ENCODE assay signal across 18 cellular contexts in genomic region chr3:121064121-121064520, GRCh38.
DNase-seq lines count a peak whose midpoint lies in the region; ATAC-seq, FAIRE-seq and TF ChIP-seq lines count a peak whose summit lies in the region.
"Had no signal": no experiment of that assay in that cellular context is flagged by ENCODE, and none has a peak within 500 bp of the region (broad histone marks: within the 10 kb centered on the region; RNA-seq: fewer than 3 reads in every experiment).

No MANE protein-coding gene starts in this region.

- no peak overlapping the region for H3K56ac ChIP-seq in H1 (replicated peaks; ENCODE audit: insufficient read length, low read depth, low read length)

- H3K79me2 ChIP-seq in HCT116 (ENCODE audit: insufficient read depth, low read length) (no peaks in the 10 kb centered on the region), H1 (ENCODE audit: control insufficient read depth in 1 of 2, insufficient read depth in 2 of 2, low read length in 2 of 2) (no peaks in the 10 kb centered on the region)

- H3K36me3 ChIP-seq in HCT116 (ENCODE audit: control insufficient read depth in 1 of 2, insufficient read depth in 2 of 2, low read length in 2 of 2) (no peaks in the 10 kb centered on the region), RWPE2 (ENCODE audit: low read depth) (no peaks in the 10 kb centered on the region), H1 (ENCODE audit: control insufficient read depth in 2 of 4, insufficient read depth in 4 of 4, low read length in 3 of 4) (no peaks in the 10 kb centered on the region)
- H3K36me3 ChIP-seq in CD8-positive, alpha-beta memory T cell (ENCODE audit: insufficient read depth, low read length): no peaks in the 10 kb centered on the region

- H2BK20ac ChIP-seq in H1 (ENCODE audit: low read length): peak overlapping the region; percentile 77; the same call in 1 of the 2 replicates

- no peak overlapping the region for H2BK15ac ChIP-seq in H1 (ENCODE audit: low read length)

- H3K14ac ChIP-seq in H1 (ENCODE audit: insufficient read length): no peak overlapping the region

- RAD21 ChIA-PET in HCT116 (lab: Charles Lee; ENCODE audit: low non-redundant PET in 1 of 2, low total read pairs in 2 of 2, uncharacterized antibody in 2 of 2, unreplicated experiment in 2 of 2): no interaction called here

- H4K20me1 ChIP-seq in HCT116 (ENCODE audit: insufficient read depth): no peaks in the 10 kb centered on the region
- H4K20me1 ChIP-seq in H1 (replicated peaks in 1 of 2; ENCODE audit: control insufficient read depth in 1 of 2, insufficient read depth in 2 of 2, low read length in 2 of 2): no peaks in the 10 kb centered on the region

- peak overlapping the region; percentile 60; the same call in 1 of the 2 replicates for H3K18ac ChIP-seq in H1 (ENCODE audit: extremely low read depth, low read length)

- H3K9me3 ChIP-seq in HCT116 (ENCODE audit: control insufficient read depth in 1 of 2, insufficient read depth in 1 of 2, low read depth in 1 of 2, low read length in 2 of 2): no peaks in the 10 kb centered on the region
- no peaks in the 10 kb centered on the region for H3K9me3 ChIP-seq in RWPE2 (ENCODE audit: severe bottlenecking)
- no peaks in the 10 kb centered on the region for H3K9me3 ChIP-seq in H1 (ENCODE audit: insufficient read depth in 2 of 2, low read depth in 1 of 2, low read length in 1 of 2)
- H3K9me3 ChIP-seq in CD8-positive, alpha-beta memory T cell (ENCODE audit: low read length): no peaks in the 10 kb centered on the region

- peak overlapping the region; percentile 50 for H2BK12ac ChIP-seq in H1 (ENCODE audit: low read depth, low read length)

- H3K79me1 ChIP-seq in H1 (ENCODE audit: low read depth, low read length): no peaks in the 10 kb centered on the region

- no peak for TF ChIP-seq POLR2A in HCT116 (IDR thresholded peaks at IDR 0.05; ENCODE audit: borderline replicate concordance, extremely low read depth, insufficient read depth, insufficient read length)
- no peak for TF ChIP-seq POLR2A in H1 (IDR thresholded peaks at IDR 0.05; ENCODE audit: control extremely low read depth in 1 of 2, low read depth in 2 of 2, low read length in 2 of 2)

- H2BK5ac ChIP-seq in H1 (ENCODE audit: low read depth, low read length): no peak overlapping the region

- H3K4me1 Mint-ChIP-seq in CD8-positive, alpha-beta memory T cell: no peaks in the 10 kb centered on the region
- no peaks in the 10 kb centered on the region for H3K4me1 Mint-ChIP-seq in Calu3 (ENCODE audit: low read depth, unreplicated experiment)

- peak overlapping the region; percentile 14; the same call in 1 of the 2 replicates for H3K4me2 ChIP-seq in HCT116 (ENCODE audit: low read length)
- H3K4me2 ChIP-seq in H1 (ENCODE audit: insufficient read depth in 1 of 2, low read depth in 2 of 2, low read length in 2 of 2): no peak overlapping the region

- H3K9me2 ChIP-seq in HCT116 (ENCODE audit: insufficient read depth): no peaks in the 10 kb centered on the region

- H3K23me2 ChIP-seq in H1 (ENCODE audit: low read depth, low read length): no peaks in the 10 kb centered on the region

- no peak overlapping the region for H4K5ac ChIP-seq in H1 (ENCODE audit: insufficient read length, low read depth, low read length)

- no peak for FAIRE-seq in H1 (lab: Jason Lieb, UNC)
- FAIRE-seq: GM12892, GM18507 had no signal

- H3K4ac ChIP-seq in H1 (replicated peaks; ENCODE audit: insufficient read length, low read depth, low read length): no peak overlapping the region

- H3K9ac ChIP-seq in HCT116 (ENCODE audit: low read length): no peak overlapping the region
- H3K9ac ChIP-seq in H1 (replicated peaks in 1 of 4; ENCODE audit: extremely low read depth in 1 of 4, low read depth in 3 of 4, low read length in 3 of 4): no peak overlapping the region; a peak in 1 of 7 replicates

- H3K4me3 ChIP-seq in HCT116 (replicated peaks in 1 of 2; ENCODE audit: low read depth in 1 of 2, low read length in 2 of 2) (no peak overlapping the region), RWPE2 (ENCODE audit: severe bottlenecking) (no peak overlapping the region), H1 (ENCODE audit: extremely low read depth in 1 of 4, insufficient read depth in 2 of 4, low read depth in 3 of 4, low read length in 4 of 4) (no peak overlapping the region)
- no peak overlapping the region for H3K4me3 ChIP-seq in CD8-positive, alpha-beta memory T cell (ENCODE audit: low read length)

- peak; percentile 6 for DNase-seq in Caki2 (ENCODE audit: low read depth)
- DNase-seq in HCT116 (ENCODE audit: low read depth, low spot score): no peak
- DNase-seq in RWPE2 (ENCODE audit: low spot score): no peak
- DNase-seq in H1 (ENCODE audit: low read depth in 1 of 2, low spot score in 2 of 2): no peak
- no peak for DNase-seq in NCI-H1105 (lab: John Stamatoyannopoulos, UW)
- DNase-seq in CD8-positive, alpha-beta memory T cell: no peak
- DNase-seq in Calu3: no peak
- DNase-seq: ACHN, C1 segment of cervical spinal cord, EL, H7, NCI-H1105 treated with DMSO at 0.1 percent for 48 hours, NCI-H1694, NCI-H524 treated with DMSO at 0.1 percent for 48 hours, SW 1271 had no signal

- H4K8ac ChIP-seq in H1 (ENCODE audit: extremely low read depth, insufficient read depth, low read length): 0 out of 2 replicates have a peak overlapping the region, but pooled peaks have one; percentile 31

- 85% methylated on average over 6 of the region's 6 CpGs; no CpG with 5 or more reads in 1 of the 2 experiments for WGBS in H1 (ENCODE audit: extremely low coverage in 1 of 2, insufficient coverage in 1 of 2, insufficient read length in 1 of 2, insufficient replicate concordance in 2 of 2, low coverage in 1 of 2, low lambda C conversion rate in 2 of 2, missing lambda C conversion rate in 1 of 2), 2 experiments

- H2BK120ac ChIP-seq in H1 (replicated peaks; ENCODE audit: low read depth, low read length): no peak overlapping the region

- in situ Hi-C loops in Caki2 (cut with HindIII; ENCODE audit: low pct_unique_long_range_greater_than_20kb, low sequenced_read_pairs): no loop called here

- no peak for TF ChIP-seq RAD21 in HCT116 (IDR thresholded peaks at IDR 0.05; ENCODE audit: low read depth)
- TF ChIP-seq RAD21 in H1 (IDR thresholded peaks at IDR 0.05 in 1 of 2, conservative IDR thresholded peaks at IDR 0.05 in 1 of 2; ENCODE audit: low read depth in 2 of 2, low read length in 2 of 2): no peak

- peaks cover 0 to 14% (median 2%) of the 10 kb centered on the region in 5 donors for H3K9me3 Mint-ChIP-seq in CD8-positive, alpha-beta memory T cell
- no peaks in the 10 kb centered on the region for H3K9me3 Mint-ChIP-seq in Calu3 (ENCODE audit: low read depth, unreplicated experiment)

- no peak overlapping the region for H3K23ac ChIP-seq in H1 (ENCODE audit: insufficient read length)

- BruUV-seq in HCT116 (replicated peaks; lab: Mats Ljungman, UMichigan): no TSS peak
- no TSS peak for BruUV-seq in Calu3 (replicated peaks; lab: Mats Ljungman, UMichigan)

- POLR2A ChIA-PET in HCT116 (lab: Charles Lee): no interaction called here
- POLR2A ChIA-PET in H1 (lab: Charles Lee; ENCODE audit: partially characterized antibody): no interaction called here
- POLR2A ChIA-PET in CD8-positive, alpha-beta memory T cell (lab: Charles Lee): no interaction called here

- no peak overlapping the region for H3K4me3 Mint-ChIP-seq in CD8-positive, alpha-beta memory T cell
- H3K4me3 Mint-ChIP-seq in Calu3 (ENCODE audit: low read depth, unreplicated experiment): no peak overlapping the region

- no peaks in the 10 kb centered on the region for H3K36me3 Mint-ChIP-seq in CD8-positive, alpha-beta memory T cell
- no peaks in the 10 kb centered on the region for H3K36me3 Mint-ChIP-seq in Calu3 (ENCODE audit: insufficient read depth, unreplicated experiment)

- CTCF ChIA-PET in HCT116 (lab: Charles Lee): no interaction called here
- CTCF ChIA-PET in H1 (lab: Charles Lee; ENCODE audit: partially characterized antibody): interaction anchor here (0.6 to 1.0 kb wide), 2 partner anchors 8 to 18 kb away, joined by 3 read pairs; no protein-coding TSS in a partner anchor
- CTCF ChIA-PET in CD8-positive, alpha-beta memory T cell (lab: Charles Lee): interaction anchor here (1.3 kb wide), 1 partner anchor 10 kb away, joined by 4 read pairs; no protein-coding TSS in a partner anchor
- CTCF ChIA-PET in Calu3 (lab: Charles Lee): no interaction called here

- no peak for TF ChIP-seq EP300 in H1 (IDR thresholded peaks at IDR 0.05; ENCODE audit: borderline replicate concordance in 1 of 2, low read depth in 2 of 2, low read length in 2 of 2)

- H3K27me3 ChIP-seq in HCT116 (ENCODE audit: insufficient read depth, low read length): no peaks in the 10 kb centered on the region
- no peaks in the 10 kb centered on the region for H3K27me3 ChIP-seq in RWPE2 (ENCODE audit: insufficient read depth, poor library complexity, severe bottlenecking)
- no peaks in the 10 kb centered on the region for H3K27me3 ChIP-seq in H1 (replicated peaks in 1 of 4; ENCODE audit: control insufficient read depth in 3 of 4, extremely low read depth in 1 of 4, insufficient read depth in 3 of 4, low read length in 3 of 4)
- H3K27me3 ChIP-seq in CD8-positive, alpha-beta memory T cell (ENCODE audit: insufficient read depth, low read length, poor library complexity, severe bottlenecking): no peaks in the 10 kb centered on the region

- intact Hi-C loops in HCT116 (cut with micrococcal nuclease) (no loop called here), Calu3 (cut with micrococcal nuclease; ENCODE audit: unreplicated experiment) (no loop called here)

- H3K27ac ChIP-seq in HCT116 (ENCODE audit: low read depth, low read length) (no peak overlapping the region), RWPE2 (ENCODE audit: poor library complexity, severe bottlenecking) (no peak overlapping the region), H1 (ENCODE audit: low read depth, low read length) (no peak overlapping the region)
- no peak overlapping the region for H3K27ac ChIP-seq in CD8-positive, alpha-beta memory T cell (ENCODE audit: low read depth, low read length)

- H3K4me1 ChIP-seq in HCT116 (ENCODE audit: control insufficient read depth in 1 of 2, insufficient read depth in 2 of 2, low read length in 2 of 2): peaks cover 0 to 4% of the 10 kb centered on the region in 2 experiments; a peak in 1 of 4 replicates
- H3K4me1 ChIP-seq in RWPE2 (ENCODE audit: insufficient read depth, poor library complexity, severe bottlenecking): no peaks in the 10 kb centered on the region
- H3K4me1 ChIP-seq in H1 (replicated peaks in 1 of 4; ENCODE audit: control insufficient read depth in 3 of 4, insufficient read depth in 4 of 4, low read length in 3 of 4): no peaks in the 10 kb centered on the region; a peak in 2 of 7 replicates
- no peaks in the 10 kb centered on the region for H3K4me1 ChIP-seq in CD8-positive, alpha-beta memory T cell (ENCODE audit: insufficient read depth, low read length)

- no peak for TF ChIP-seq CTCF in HCT116 (IDR thresholded peaks at IDR 0.05 in 2 of 3, conservative IDR thresholded peaks at IDR 0.05 in 1 of 3; ENCODE audit: borderline replicate concordance in 1 of 3, insufficient read depth in 1 of 3, low read depth in 2 of 3, low read length in 2 of 3)
- no peak for TF ChIP-seq CTCF in RWPE2 (IDR thresholded peaks at IDR 0.05; ENCODE audit: poor library complexity, severe bottlenecking)
- TF ChIP-seq CTCF in H1 (IDR thresholded peaks at IDR 0.05; ENCODE audit: control extremely low read depth in 1 of 3, insufficient read depth in 1 of 3, low read depth in 1 of 3, low read length in 3 of 3): no peak
- no peak for TF ChIP-seq CTCF in Calu3 (IDR thresholded peaks at IDR 0.05; ENCODE audit: unreplicated experiment)

- ATAC-seq in HCT116 (no peak), RWPE2 (ENCODE audit: low read depth) (peak; percentile 42; the same call in 1 of the 3 replicates), GM18907 (IDR thresholded peaks at IDR 0.05; ENCODE audit: unreplicated experiment) (no peak)

- no peak overlapping the region for H4K91ac ChIP-seq in H1 (replicated peaks; ENCODE audit: insufficient read length, low read length)

- H3K27ac Mint-ChIP-seq in CD8-positive, alpha-beta memory T cell: no peak overlapping the region
- no peak overlapping the region for H3K27ac Mint-ChIP-seq in Calu3 (ENCODE audit: unreplicated experiment)

- peak overlapping the region; percentile 40; the same call in 1 of the 2 replicates for H2AK5ac ChIP-seq in H1 (ENCODE audit: low read depth, low read length)

- H2AFZ ChIP-seq in HCT116 (ENCODE audit: low read depth, low read length, poor library complexity, severe bottlenecking) (no peak overlapping the region), H1 (ENCODE audit: low read length) (no peak overlapping the region)

- no peaks in the 10 kb centered on the region for H3K27me3 Mint-ChIP-seq in CD8-positive, alpha-beta memory T cell
- no peaks in the 10 kb centered on the region for H3K27me3 Mint-ChIP-seq in Calu3 (ENCODE audit: unreplicated experiment)

Comparison
In these comparisons a context has a peak if more than half of its experiments do, and no peak if none do; other contexts are left out.
1. CTCF ChIA-PET loops: an anchor here in H1 (0.6 to 1.0 kb wide) and CD8-positive, alpha-beta memory T cell (1.3 kb wide); none called in HCT116 and Calu3.